Comparison of ENCODE assay signal across 8 cellular contexts in the genomic region with DNA sequence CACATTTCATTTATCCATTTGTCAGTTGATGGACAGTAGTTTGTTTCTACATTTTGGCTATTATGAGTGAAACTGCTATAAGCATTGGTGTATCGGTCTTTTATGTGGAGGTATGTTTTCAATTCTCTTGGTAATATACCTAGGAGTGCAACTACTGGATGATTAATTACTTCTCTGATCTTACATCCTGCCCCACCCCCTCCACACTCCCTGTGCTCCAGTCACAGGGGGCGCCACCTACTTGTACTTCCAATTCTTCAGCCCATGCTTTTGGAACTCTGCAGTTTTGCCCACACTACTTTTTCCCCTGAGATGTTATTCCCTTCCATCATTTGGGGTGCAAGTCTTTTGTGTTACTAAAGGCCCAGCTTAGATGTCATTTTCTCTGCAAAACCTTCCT. TPM values are rescaled to one million over a fixed set of nuclear protein-coding genes. Genes with fewer than 3 reads are reported as not detected.
A peak's percentile ranks its signal among the peaks of the same experiment; 100 is the strongest.
DNase-seq lines count a peak whose midpoint lies in the region; ATAC-seq, FAIRE-seq and TF ChIP-seq lines count a peak whose summit lies in the region.

No MANE protein-coding gene starts in this region.

- no peak overlapping the region for H2AFZ ChIP-seq in GM23338

- H3K27me3 Mint-ChIP-seq in CD14-positive monocyte (ENCODE audit: low read depth in 3 of 3) (peaks cover 0 to 3% (median 0%) of the 10 kb centered on the region in 3 donors), GM23338 (ENCODE audit: insufficient read depth, low read depth, poor library complexity) (no peaks in the 10 kb centered on the region)

- intact Hi-C loops in CD14-positive monocyte (cut with micrococcal nuclease): loop anchor here in 1 of 2 donors (10.0 kb wide), 1 partner anchor 1051 kb away; no protein-coding TSS in a partner anchor

- DNase-seq in CD14-positive monocyte (ENCODE audit: low spot score): no peak
- peak; percentile 75 for DNase-seq in GM23338 (ENCODE audit: low spot score)
- peak; percentile 56 for DNase-seq in SK-MEL-5 (ENCODE audit: low read depth, low spot score)
- DNase-seq in fibroblast of the aortic adventitia (ENCODE audit: low read depth): no peak
- DNase-seq in glomerular visceral epithelial cell (ENCODE audit: extremely low spot score): no peak
- DNase-seq in urothelium cell line (ENCODE audit: low spot score): no peak
- no peak for DNase-seq in AG08395 (ENCODE audit: low spot score)

- no peaks in the 10 kb centered on the region for H4K20me1 ChIP-seq in GM23338 (replicated peaks; ENCODE audit: insufficient read depth)

- H3K27ac Mint-ChIP-seq in CD14-positive monocyte (no peak overlapping the region), GM23338 (no peak overlapping the region)

- H3K4me3 ChIP-seq in GM23338: no peak overlapping the region
- H3K4me3 ChIP-seq in fibroblast of the aortic adventitia (ENCODE audit: low read depth, low read length): no peak overlapping the region

- ATAC-seq in GM23338 (peak; percentile 25), GM19023 (IDR thresholded peaks at IDR 0.05; ENCODE audit: unreplicated experiment) (no peak)

- no peaks in the 10 kb centered on the region for H3K9me3 Mint-ChIP-seq in CD14-positive monocyte
- no peaks in the 10 kb centered on the region for H3K9me3 Mint-ChIP-seq in GM23338

- peak; percentile 31 for TF ChIP-seq CTCF in CD14-positive monocyte (IDR thresholded peaks at IDR 0.05)
- TF ChIP-seq CTCF in GM23338 (conservative IDR thresholded peaks at IDR 0.05; ENCODE audit: low read depth in 2 of 2): peak; percentile 71 to 81
- peak; percentile 28 for TF ChIP-seq CTCF in fibroblast of the aortic adventitia (IDR thresholded peaks at IDR 0.05; ENCODE audit: insufficient read depth, low read length)

- H3K4me1 Mint-ChIP-seq in CD14-positive monocyte (peaks cover 29% of the 10 kb centered on the region), GM23338 (peaks cover 7% of the 10 kb centered on the region; the same call in 2 of the 3 replicates)

- no peaks in the 10 kb centered on the region for H3F3A ChIP-seq in GM23338 (replicated peaks; ENCODE audit: low read depth)

- in situ Hi-C loops in SK-MEL-5 (cut with HindIII; ENCODE audit: low pct_unique_long_range_greater_than_20kb, low sequenced_read_pairs): no loop called here

- H3K27ac ChIP-seq in GM23338 (ENCODE audit: low read depth): no peak overlapping the region

- no peak overlapping the region for H3K4me3 Mint-ChIP-seq in CD14-positive monocyte
- H3K4me3 Mint-ChIP-seq in GM23338: no peak overlapping the region

- H3K36me3 ChIP-seq in GM23338 (ENCODE audit: insufficient read depth): no peaks in the 10 kb centered on the region

- peaks cover 6% of the 10 kb centered on the region for H3K4me1 ChIP-seq in GM23338 (ENCODE audit: insufficient read depth)

- no peak overlapping the region for H3K4me2 ChIP-seq in GM23338

- H3K79me2 ChIP-seq in GM23338 (replicated peaks; ENCODE audit: insufficient read depth): no peaks in the 10 kb centered on the region

- FAIRE-seq in urothelium cell line (lab: Jason Lieb, UNC): no peak

- no peaks in the 10 kb centered on the region for H3K9me2 ChIP-seq in GM23338 (ENCODE audit: insufficient read depth)

- no peaks in the 10 kb centered on the region for H3K36me3 Mint-ChIP-seq in CD14-positive monocyte
- no peaks in the 10 kb centered on the region for H3K36me3 Mint-ChIP-seq in GM23338 (ENCODE audit: low read depth)

- H3K27me3 ChIP-seq in GM23338 (ENCODE audit: insufficient read depth): no peaks in the 10 kb centered on the region

TF ChIP-seq in GM23338, 12 proteins besides CTCF, POLR2A, EP300 and RAD21 (continues in another document):
- TF ChIP-seq EZH2phosphoT487 (IDR thresholded peaks at IDR 0.05; ENCODE audit: unreplicated experiment): no peak
- TF ChIP-seq NANOG (IDR thresholded peaks at IDR 0.05; ENCODE audit: borderline replicate concordance): no peak
- TF ChIP-seq ZNF114 (CRISPR knock-in tag; IDR thresholded peaks at IDR 0.05): no peak
- TF ChIP-seq STAT1 (IDR thresholded peaks at IDR 0.05; ENCODE audit: unreplicated experiment): no peak
- TF ChIP-seq, protein P1, sequence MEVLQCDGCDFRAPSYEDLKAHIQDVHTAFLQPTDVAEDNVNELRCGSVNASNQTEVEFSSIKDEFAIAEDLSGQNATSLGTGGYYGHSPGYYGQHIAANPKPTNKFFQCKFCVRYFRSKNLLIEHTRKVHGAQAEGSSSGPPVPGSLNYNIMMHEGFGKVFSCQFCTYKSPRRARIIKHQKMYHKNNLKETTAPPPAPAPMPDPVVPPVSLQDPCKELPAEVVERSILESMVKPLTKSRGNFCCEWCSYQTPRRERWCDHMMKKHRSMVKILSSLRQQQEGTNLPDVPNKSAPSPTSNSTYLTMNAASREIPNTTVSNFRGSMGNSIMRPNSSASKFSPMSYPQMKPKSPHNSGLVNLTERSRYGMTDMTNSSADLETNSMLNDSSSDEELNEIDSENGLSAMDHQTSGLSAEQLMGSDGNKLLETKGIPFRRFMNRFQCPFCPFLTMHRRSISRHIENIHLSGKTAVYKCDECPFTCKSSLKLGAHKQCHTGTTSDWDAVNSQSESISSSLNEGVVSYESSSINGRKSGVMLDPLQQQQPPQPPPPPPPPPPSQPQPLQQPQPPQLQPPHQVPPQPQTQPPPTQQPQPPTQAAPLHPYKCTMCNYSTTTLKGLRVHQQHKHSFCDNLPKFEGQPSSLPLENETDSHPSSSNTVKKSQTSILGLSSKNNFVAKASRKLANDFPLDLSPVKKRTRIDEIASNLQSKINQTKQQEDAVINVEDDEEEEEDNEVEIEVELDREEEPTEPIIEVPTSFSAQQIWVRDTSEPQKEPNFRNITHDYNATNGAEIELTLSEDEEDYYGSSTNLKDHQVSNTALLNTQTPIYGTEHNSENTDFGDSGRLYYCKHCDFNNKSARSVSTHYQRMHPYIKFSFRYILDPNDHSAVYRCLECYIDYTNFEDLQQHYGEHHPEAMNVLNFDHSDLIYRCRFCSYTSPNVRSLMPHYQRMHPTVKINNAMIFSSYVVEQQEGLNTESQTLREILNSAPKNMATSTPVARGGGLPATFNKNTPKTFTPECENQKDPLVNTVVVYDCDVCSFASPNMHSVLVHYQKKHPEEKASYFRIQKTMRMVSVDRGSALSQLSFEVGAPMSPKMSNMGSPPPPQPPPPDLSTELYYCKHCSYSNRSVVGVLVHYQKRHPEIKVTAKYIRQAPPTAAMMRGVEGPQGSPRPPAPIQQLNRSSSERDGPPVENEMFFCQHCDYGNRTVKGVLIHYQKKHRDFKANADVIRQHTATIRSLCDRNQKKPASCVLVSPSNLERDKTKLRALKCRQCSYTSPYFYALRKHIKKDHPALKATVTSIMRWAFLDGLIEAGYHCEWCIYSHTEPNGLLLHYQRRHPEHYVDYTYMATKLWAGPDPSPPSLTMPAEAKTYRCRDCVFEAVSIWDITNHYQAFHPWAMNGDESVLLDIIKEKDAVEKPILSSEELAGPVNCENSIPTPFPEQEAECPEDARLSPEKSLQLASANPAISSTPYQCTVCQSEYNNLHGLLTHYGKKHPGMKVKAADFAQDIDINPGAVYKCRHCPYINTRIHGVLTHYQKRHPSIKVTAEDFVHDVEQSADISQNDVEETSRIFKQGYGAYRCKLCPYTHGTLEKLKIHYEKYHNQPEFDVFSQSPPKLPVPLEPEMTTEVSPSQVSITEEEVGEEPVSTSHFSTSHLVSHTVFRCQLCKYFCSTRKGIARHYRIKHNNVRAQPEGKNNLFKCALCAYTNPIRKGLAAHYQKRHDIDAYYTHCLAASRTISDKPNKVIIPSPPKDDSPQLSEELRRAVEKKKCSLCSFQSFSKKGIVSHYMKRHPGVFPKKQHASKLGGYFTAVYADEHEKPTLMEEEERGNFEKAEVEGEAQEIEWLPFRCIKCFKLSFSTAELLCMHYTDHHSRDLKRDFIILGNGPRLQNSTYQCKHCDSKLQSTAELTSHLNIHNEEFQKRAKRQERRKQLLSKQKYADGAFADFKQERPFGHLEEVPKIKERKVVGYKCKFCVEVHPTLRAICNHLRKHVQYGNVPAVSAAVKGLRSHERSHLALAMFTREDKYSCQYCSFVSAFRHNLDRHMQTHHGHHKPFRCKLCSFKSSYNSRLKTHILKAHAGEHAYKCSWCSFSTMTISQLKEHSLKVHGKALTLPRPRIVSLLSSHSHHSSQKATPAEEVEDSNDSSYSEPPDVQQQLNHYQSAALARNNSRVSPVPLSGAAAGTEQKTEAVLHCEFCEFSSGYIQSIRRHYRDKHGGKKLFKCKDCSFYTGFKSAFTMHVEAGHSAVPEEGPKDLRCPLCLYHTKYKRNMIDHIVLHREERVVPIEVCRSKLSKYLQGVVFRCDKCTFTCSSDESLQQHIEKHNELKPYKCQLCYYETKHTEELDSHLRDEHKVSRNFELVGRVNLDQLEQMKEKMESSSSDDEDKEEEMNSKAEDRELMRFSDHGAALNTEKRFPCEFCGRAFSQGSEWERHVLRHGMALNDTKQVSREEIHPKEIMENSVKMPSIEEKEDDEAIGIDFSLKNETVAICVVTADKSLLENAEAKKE (CRISPR knock-in tag; IDR thresholded peaks at IDR 0.05): no peak
- no peak for TF ChIP-seq CREB1 (CRISPR knock-in tag; IDR thresholded peaks at IDR 0.05; ENCODE audit: low read depth)
- TF ChIP-seq, protein P2, sequence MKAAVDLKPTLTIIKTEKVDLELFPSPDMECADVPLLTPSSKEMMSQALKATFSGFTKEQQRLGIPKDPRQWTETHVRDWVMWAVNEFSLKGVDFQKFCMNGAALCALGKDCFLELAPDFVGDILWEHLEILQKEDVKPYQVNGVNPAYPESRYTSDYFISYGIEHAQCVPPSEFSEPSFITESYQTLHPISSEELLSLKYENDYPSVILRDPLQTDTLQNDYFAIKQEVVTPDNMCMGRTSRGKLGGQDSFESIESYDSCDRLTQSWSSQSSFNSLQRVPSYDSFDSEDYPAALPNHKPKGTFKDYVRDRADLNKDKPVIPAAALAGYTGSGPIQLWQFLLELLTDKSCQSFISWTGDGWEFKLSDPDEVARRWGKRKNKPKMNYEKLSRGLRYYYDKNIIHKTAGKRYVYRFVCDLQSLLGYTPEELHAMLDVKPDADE (IDR thresholded peaks at IDR 0.05): no peak
- no peak for TF ChIP-seq ZNF331 (CRISPR knock-in tag; IDR thresholded peaks at IDR 0.05; ENCODE audit: low read depth)

RNA-seq across cellular contexts. Expression of a gene that starts 42.0 kb away (rescaled TPM):
- polyA plus RNA-seq in CD14-positive monocyte (100 to 1,000 TPM; 421 to 443 TPM), GM23338 (2016; fragmentation: Nextera tagmentation; extraction: Ambion mirVana) (602 and 623 TPM in 2 replicates)
- total RNA-seq in GM23338 (2014; rRNA removed; shearing (Covaris generic)): 90.5 and 133 TPM in 2 replicates
- total RNA-seq in SK-MEL-5 (2014; rRNA removed; shearing (Covaris generic)): 178 and 189 TPM in 2 replicates
- polyA plus RNA-seq in SK-MEL-5 (2015; cell fraction: cytosol; rRNA removed): 131 and 172 TPM in 2 replicates
- 24.3 and 42.6 TPM in 2 replicates for polyA plus RNA-seq in SK-MEL-5 (2015; cell fraction: nucleus; rRNA removed)
- 20.3 and 155 TPM in 2 replicates for total RNA-seq in fibroblast of the aortic adventitia (ENCODE audit: low replicate concordance)

RNA-seq across cellular contexts. Expression of a gene that starts 42.3 kb away (rescaled TPM):
- 10 to 100 TPM; 23.6 to 25.5 TPM for polyA plus RNA-seq in CD14-positive monocyte
- 34.3 and 39.7 TPM in 2 replicates for total RNA-seq in GM23338 (2014; rRNA removed; shearing (Covaris generic))
- 28.8 and 31.5 TPM in 2 replicates for polyA plus RNA-seq in GM23338 (2016; fragmentation: Nextera tagmentation; extraction: Ambion mirVana)
- total RNA-seq in SK-MEL-5 (2014; rRNA removed; shearing (Covaris generic)): 60.0 and 64.0 TPM in 2 replicates
- polyA plus RNA-seq in SK-MEL-5 (2015; cell fraction: cytosol; rRNA removed): 54.2 and 59.0 TPM in 2 replicates
- polyA plus RNA-seq in SK-MEL-5 (2015; cell fraction: nucleus; rRNA removed): 44.1 and 53.1 TPM in 2 replicates
- total RNA-seq in fibroblast of the aortic adventitia (ENCODE audit: low replicate concordance): 44.3 and 59.3 TPM in 2 replicates

Comparison
In these comparisons a context has a peak if more than half of its experiments do, and no peak if none do; other contexts are left out.
1. DNase-seq: peak in GM23338 (single experiment) and SK-MEL-5 (single experiment); none in CD14-positive monocyte (single experiment), fibroblast of the aortic adventitia (single experiment), glomerular visceral epithelial cell (single experiment), urothelium cell line (single experiment) and AG08395 (single experiment).
2. Peak in every context shown above with its lines, with median percentiles within 50 percentile points of each other: CTCF ChIP-seq.